ENCODE assay signal across 34 cellular contexts in genomic region chr1:158644479-158644878, GRCh38. TPM values are rescaled to one million over a fixed set of nuclear protein-coding genes. Genes with fewer than 3 reads are reported as not detected.
"Had no signal": no experiment of that assay in that cellular context is flagged by ENCODE, and none has a peak within 500 bp of the region (broad histone marks: within the 10 kb centered on the region; RNA-seq: fewer than 3 reads in every experiment).

No MANE protein-coding gene starts in this region.

- H3K4me3 Mint-ChIP-seq: activated CD4-positive, alpha-beta memory T cell treated with anti-CD3 and anti-CD28 coated beads for 36 hours; activated CD8-positive, alpha-beta memory T cell treated with anti-CD3 and anti-CD28 coated beads, Interleukin-2, amount 10 ng/mL, durations not matched to agents 7 days and 5 days; activated naive CD4-positive, alpha-beta T cell treated with anti-CD3 and anti-CD28 coated beads, Interleukin-2, amount 50 U/mL, for 24 hours; activated naive CD8-positive, alpha-beta T cell treated with anti-CD3 and anti-CD28 coated beads, Interleukin-2, amount 50 U/mL, for 24 hours; immature natural killer cell; memory B cell; naive thymus-derived CD8-positive, alpha-beta T cell; neural crest cell; stimulated activated effector memory CD8-positive, alpha-beta T cell treated with anti-CD3 and anti-CD28 coated beads, Interleukin-12 subunit alpha, Interleukin-12 subunit beta, amount 100 ng/mL, for 72 hours had no signal

- H3K9me3 Mint-ChIP-seq: activated CD4-positive, alpha-beta memory T cell treated with anti-CD3 and anti-CD28 coated beads for 36 hours; activated naive CD4-positive, alpha-beta T cell treated with anti-CD3 and anti-CD28 coated beads, Interleukin-2, amount 50 U/mL, for 24 hours; activated naive CD8-positive, alpha-beta T cell treated with anti-CD3 and anti-CD28 coated beads, Interleukin-2, amount 50 U/mL, for 24 hours; activated T-helper 2 cell treated with anti-CD3 and anti-CD28 coated beads, Interferon-gamma antibody, Interleukin-2, Interleukin-4, amounts not matched to agents 10 μg/mL and 5 μg/mL and 100 μg/mL, durations not matched to agents 14 hours and 24 hours and 36 hours; immature natural killer cell; memory B cell; naive thymus-derived CD8-positive, alpha-beta T cell; stimulated activated effector memory CD8-positive, alpha-beta T cell treated with anti-CD3 and anti-CD28 coated beads, Interleukin-12 subunit alpha, Interleukin-12 subunit beta, amount 100 ng/mL, for 72 hours had no signal

- DNase-seq: activated CD4-positive, alpha-beta memory T cell treated with anti-CD3 and anti-CD28 coated beads for 36 hours; activated CD4-positive, alpha-beta T cell treated with anti-CD3 and anti-CD28 coated beads for 48 hours; activated CD8-positive, alpha-beta memory T cell treated with anti-CD3 and anti-CD28 coated beads, Interleukin-2, amount 10 ng/mL, durations not matched to agents 7 days and 5 days; activated naive CD8-positive, alpha-beta T cell treated with anti-CD3 and anti-CD28 coated beads, Interleukin-2, amount 50 U/mL, for 24 hours; activated T-cell treated with anti-CD3 and anti-CD28 coated beads, Interleukin-2, amount 50 U/mL, for 48 hours; amygdala; central memory CD4-positive, alpha-beta T cell; foreskin fibroblast; head of caudate nucleus; hippocampal formation; immature natural killer cell; kidney; left colon; midbrain; naive thymus-derived CD8-positive, alpha-beta T cell; occipital lobe; psoas muscle; sigmoid colon; small intestine; stimulated activated CD4-positive, alpha-beta T cell treated with anti-CD3 and anti-CD28 coated beads, Interleukin-4, amount 100 ng/mL, for 24 hours; stomach; T-helper 9 cell; thyroid gland; upper lobe of left lung; WERI-Rb-1 had no signal

- ATAC-seq: activated CD4-positive, CD25-positive, alpha-beta regulatory T cell treated with anti-CD3 and anti-CD28 coated beads, Interleukin-2, amount 50 U/mL, for 24 hours; activated CD8-positive, alpha-beta memory T cell treated with anti-CD3 and anti-CD28 coated beads, Interleukin-2, amount 10 ng/mL, durations not matched to agents 7 days and 5 days; activated naive CD8-positive, alpha-beta T cell treated with anti-CD3 and anti-CD28 coated beads, Interleukin-2, amount 50 U/mL, for 24 hours; esophagus mucosa; left colon; naive thymus-derived CD8-positive, alpha-beta T cell; psoas muscle; stimulated activated effector memory CD8-positive, alpha-beta T cell treated with anti-CD3 and anti-CD28 coated beads, Interleukin-12 subunit alpha, Interleukin-12 subunit beta, amount 100 ng/mL, for 72 hours had no signal

- H3K27me3 Mint-ChIP-seq: activated CD4-positive, alpha-beta memory T cell treated with anti-CD3 and anti-CD28 coated beads for 36 hours; activated CD8-positive, alpha-beta memory T cell treated with anti-CD3 and anti-CD28 coated beads, Interleukin-2, amount 10 ng/mL, durations not matched to agents 7 days and 5 days; memory B cell; naive thymus-derived CD8-positive, alpha-beta T cell had no signal

- H3K4me1 Mint-ChIP-seq: neural crest cell had no signal

- H3K36me3 Mint-ChIP-seq: activated CD4-positive, alpha-beta memory T cell treated with anti-CD3 and anti-CD28 coated beads for 36 hours; activated naive CD4-positive, alpha-beta T cell treated with anti-CD3 and anti-CD28 coated beads, Interleukin-2, amount 50 U/mL, for 24 hours; immature natural killer cell; memory B cell; naive thymus-derived CD8-positive, alpha-beta T cell; stimulated activated effector memory CD8-positive, alpha-beta T cell treated with anti-CD3 and anti-CD28 coated beads, Interleukin-12 subunit alpha, Interleukin-12 subunit beta, amount 100 ng/mL, for 72 hours had no signal

- H3K27ac Mint-ChIP-seq: activated CD4-positive, alpha-beta memory T cell treated with anti-CD3 and anti-CD28 coated beads for 36 hours; activated CD8-positive, alpha-beta memory T cell treated with anti-CD3 and anti-CD28 coated beads, Interleukin-2, amount 10 ng/mL, durations not matched to agents 7 days and 5 days; activated naive CD4-positive, alpha-beta T cell treated with anti-CD3 and anti-CD28 coated beads, Interleukin-2, amount 50 U/mL, for 24 hours; activated naive CD8-positive, alpha-beta T cell treated with anti-CD3 and anti-CD28 coated beads, Interleukin-2, amount 50 U/mL, for 24 hours; activated T-helper 2 cell treated with anti-CD3 and anti-CD28 coated beads, Interferon-gamma antibody, Interleukin-2, Interleukin-4, amounts not matched to agents 10 μg/mL and 5 μg/mL and 100 μg/mL, durations not matched to agents 14 hours and 24 hours and 36 hours; immature natural killer cell; memory B cell; naive thymus-derived CD8-positive, alpha-beta T cell; stimulated activated effector memory CD8-positive, alpha-beta T cell treated with anti-CD3 and anti-CD28 coated beads, Interleukin-12 subunit alpha, Interleukin-12 subunit beta, amount 100 ng/mL, for 72 hours had no signal

RNA-seq across cellular contexts. Expression of gene OR10Z1, which starts 39.4 kb away (rescaled TPM):
- total RNA-seq: activated CD4-positive, alpha-beta memory T cell treated with anti-CD3 and anti-CD28 coated beads for 36 hours; activated CD8-positive, alpha-beta memory T cell treated with anti-CD3 and anti-CD28 coated beads, Interleukin-2, amount 10 ng/mL, durations not matched to agents 7 days and 5 days; activated T-helper 2 cell treated with anti-CD3 and anti-CD28 coated beads, Interferon-gamma antibody, Interleukin-2, Interleukin-4, amounts not matched to agents 10 μg/mL and 5 μg/mL and 100 μg/mL, durations not matched to agents 14 hours and 24 hours and 36 hours; breast epithelium; esophagus mucosa; kidney; left colon; liver; naive thymus-derived CD8-positive, alpha-beta T cell; neural crest cell; occipital lobe; psoas muscle; sigmoid colon; stomach; thyroid gland; upper lobe of left lung had no signal

RNA-seq across cellular contexts. Expression of gene SPTA1, which starts 42.0 kb away (rescaled TPM):
- total RNA-seq: activated CD8-positive, alpha-beta memory T cell treated with anti-CD3 and anti-CD28 coated beads, Interleukin-2, amount 10 ng/mL, durations not matched to agents 7 days and 5 days; esophagus mucosa; left colon; naive thymus-derived CD8-positive, alpha-beta T cell; neural crest cell had no signal

RNA-seq across cellular contexts. Expression of gene OR6K2, which starts 56.0 kb away (rescaled TPM):
- total RNA-seq: activated CD4-positive, alpha-beta memory T cell treated with anti-CD3 and anti-CD28 coated beads for 36 hours; activated CD8-positive, alpha-beta memory T cell treated with anti-CD3 and anti-CD28 coated beads, Interleukin-2, amount 10 ng/mL, durations not matched to agents 7 days and 5 days; activated T-helper 2 cell treated with anti-CD3 and anti-CD28 coated beads, Interferon-gamma antibody, Interleukin-2, Interleukin-4, amounts not matched to agents 10 μg/mL and 5 μg/mL and 100 μg/mL, durations not matched to agents 14 hours and 24 hours and 36 hours; breast epithelium; esophagus mucosa; kidney; left colon; liver; naive thymus-derived CD8-positive, alpha-beta T cell; neural crest cell; occipital lobe; psoas muscle; sigmoid colon; stomach; thyroid gland; upper lobe of left lung had no signal
